Comparison of ENCODE assay signal across 2 cellular contexts in the genomic region with DNA sequence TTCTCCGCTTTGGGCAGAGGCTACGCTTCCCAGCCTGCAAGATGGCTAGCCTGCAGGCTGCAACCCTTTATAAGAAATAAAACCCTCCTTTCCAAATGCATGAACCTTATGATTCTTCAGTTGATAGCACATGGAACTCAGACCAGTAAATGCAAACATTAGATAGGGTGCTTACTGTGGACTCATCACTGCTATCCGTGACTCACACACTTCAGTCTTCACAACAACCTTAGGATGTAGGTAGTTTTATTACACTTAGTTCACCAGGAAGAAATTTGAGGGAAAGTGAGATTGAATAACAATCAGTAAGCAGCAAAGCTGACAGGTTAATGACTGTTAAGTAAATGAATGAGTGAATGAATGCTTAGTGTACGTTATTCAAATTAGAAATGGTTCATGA.
TF ChIP-seq lines count a peak whose summit lies in the region.

No MANE protein-coding gene starts in this region.

TF ChIP-seq in A549, 52 proteins besides CTCF, POLR2A, EP300 and RAD21:
- TF ChIP-seq RCOR1 (IDR thresholded peaks at IDR 0.05; ENCODE audit: low read depth, low read length) (no peak), CHD4 (IDR thresholded peaks at IDR 0.05; ENCODE audit: borderline replicate concordance) (no peak), RARB (CRISPR knock-in tag; IDR thresholded peaks at IDR 0.05) (no peak), JUNB (IDR thresholded peaks at IDR 0.05) (no peak), FOSL2 (IDR thresholded peaks at IDR 0.05) (no peak), FOSL2 (CRISPR knock-in tag; IDR thresholded peaks at IDR 0.05) (peak; percentile 14; the same call in 1 of the 2 replicates), ZFP36 (IDR thresholded peaks at IDR 0.05; ENCODE audit: borderline replicate concordance, partially characterized antibody) (no peak), HOXA7 (CRISPR knock-in tag; IDR thresholded peaks at IDR 0.05) (no peak), EHF (CRISPR knock-in tag; IDR thresholded peaks at IDR 0.05) (no peak), MYC (IDR thresholded peaks at IDR 0.05; ENCODE audit: borderline replicate concordance, low read length) (no peak)
- TF ChIP-seq, protein P1, sequence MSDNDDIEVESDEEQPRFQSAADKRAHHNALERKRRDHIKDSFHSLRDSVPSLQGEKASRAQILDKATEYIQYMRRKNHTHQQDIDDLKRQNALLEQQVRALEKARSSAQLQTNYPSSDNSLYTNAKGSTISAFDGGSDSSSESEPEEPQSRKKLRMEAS (IDR thresholded peaks at IDR 0.05): 0 out of 2 replicates have a peak, but pooled peaks have one; percentile 32
- TF ChIP-seq, protein P2, sequence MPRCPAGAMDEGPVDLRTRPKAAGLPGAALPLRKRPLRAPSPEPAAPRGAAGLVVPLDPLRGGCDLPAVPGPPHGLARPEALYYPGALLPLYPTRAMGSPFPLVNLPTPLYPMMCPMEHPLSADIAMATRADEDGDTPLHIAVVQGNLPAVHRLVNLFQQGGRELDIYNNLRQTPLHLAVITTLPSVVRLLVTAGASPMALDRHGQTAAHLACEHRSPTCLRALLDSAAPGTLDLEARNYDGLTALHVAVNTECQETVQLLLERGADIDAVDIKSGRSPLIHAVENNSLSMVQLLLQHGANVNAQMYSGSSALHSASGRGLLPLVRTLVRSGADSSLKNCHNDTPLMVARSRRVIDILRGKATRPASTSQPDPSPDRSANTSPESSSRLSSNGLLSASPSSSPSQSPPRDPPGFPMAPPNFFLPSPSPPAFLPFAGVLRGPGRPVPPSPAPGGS (IDR thresholded peaks at IDR 0.05): no peak

TF ChIP-seq in IMR-90, 13 proteins besides CTCF, POLR2A, EP300 and RAD21:
- TF ChIP-seq MXI1 (IDR thresholded peaks at IDR 0.05; ENCODE audit: borderline replicate concordance, low read depth, low read length): no peak
- no peak for TF ChIP-seq BHLHE40 (IDR thresholded peaks at IDR 0.05; ENCODE audit: low read depth, low read length)
- TF ChIP-seq SMC3 (IDR thresholded peaks at IDR 0.05; ENCODE audit: low read depth, low read length): no peak
- TF ChIP-seq, protein P3, sequence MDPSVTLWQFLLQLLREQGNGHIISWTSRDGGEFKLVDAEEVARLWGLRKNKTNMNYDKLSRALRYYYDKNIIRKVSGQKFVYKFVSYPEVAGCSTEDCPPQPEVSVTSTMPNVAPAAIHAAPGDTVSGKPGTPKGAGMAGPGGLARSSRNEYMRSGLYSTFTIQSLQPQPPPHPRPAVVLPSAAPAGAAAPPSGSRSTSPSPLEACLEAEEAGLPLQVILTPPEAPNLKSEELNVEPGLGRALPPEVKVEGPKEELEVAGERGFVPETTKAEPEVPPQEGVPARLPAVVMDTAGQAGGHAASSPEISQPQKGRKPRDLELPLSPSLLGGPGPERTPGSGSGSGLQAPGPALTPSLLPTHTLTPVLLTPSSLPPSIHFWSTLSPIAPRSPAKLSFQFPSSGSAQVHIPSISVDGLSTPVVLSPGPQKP (IDR thresholded peaks at IDR 0.05; ENCODE audit: borderline replicate concordance, low read depth, low read length): no peak
- no peak for TF ChIP-seq CHD1 (IDR thresholded peaks at IDR 0.05; ENCODE audit: low read depth, low read length)
- TF ChIP-seq MAFK (IDR thresholded peaks at IDR 0.05; ENCODE audit: low read depth, low read length): no peak
- no peak for TF ChIP-seq RCOR1 (IDR thresholded peaks at IDR 0.05; ENCODE audit: insufficient replicate concordance, low read length)
- TF ChIP-seq RFX5 (IDR thresholded peaks at IDR 0.05; ENCODE audit: low read depth, low read length): no peak
- TF ChIP-seq, protein P4, sequence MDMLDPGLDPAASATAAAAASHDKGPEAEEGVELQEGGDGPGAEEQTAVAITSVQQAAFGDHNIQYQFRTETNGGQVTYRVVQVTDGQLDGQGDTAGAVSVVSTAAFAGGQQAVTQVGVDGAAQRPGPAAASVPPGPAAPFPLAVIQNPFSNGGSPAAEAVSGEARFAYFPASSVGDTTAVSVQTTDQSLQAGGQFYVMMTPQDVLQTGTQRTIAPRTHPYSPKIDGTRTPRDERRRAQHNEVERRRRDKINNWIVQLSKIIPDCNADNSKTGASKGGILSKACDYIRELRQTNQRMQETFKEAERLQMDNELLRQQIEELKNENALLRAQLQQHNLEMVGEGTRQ (IDR thresholded peaks at IDR 0.05; ENCODE audit: low read depth, low read length): no peak
- TF ChIP-seq NFE2L2 (IDR thresholded peaks at IDR 0.05; ENCODE audit: low read depth, low read length): no peak
- TF ChIP-seq MAZ (IDR thresholded peaks at IDR 0.05; ENCODE audit: borderline replicate concordance, low read depth, low read length): no peak
- no peak for TF ChIP-seq FOS (IDR thresholded peaks at IDR 0.05; ENCODE audit: low read depth, low read length)
- TF ChIP-seq CEBPB (IDR thresholded peaks at IDR 0.05; ENCODE audit: low read depth, low read length): no peak
TF ChIP-seq in IMR-90: peak in this region for 0.
